8 cellular contexts compared by ENCODE assay signal in the genomic region with DNA sequence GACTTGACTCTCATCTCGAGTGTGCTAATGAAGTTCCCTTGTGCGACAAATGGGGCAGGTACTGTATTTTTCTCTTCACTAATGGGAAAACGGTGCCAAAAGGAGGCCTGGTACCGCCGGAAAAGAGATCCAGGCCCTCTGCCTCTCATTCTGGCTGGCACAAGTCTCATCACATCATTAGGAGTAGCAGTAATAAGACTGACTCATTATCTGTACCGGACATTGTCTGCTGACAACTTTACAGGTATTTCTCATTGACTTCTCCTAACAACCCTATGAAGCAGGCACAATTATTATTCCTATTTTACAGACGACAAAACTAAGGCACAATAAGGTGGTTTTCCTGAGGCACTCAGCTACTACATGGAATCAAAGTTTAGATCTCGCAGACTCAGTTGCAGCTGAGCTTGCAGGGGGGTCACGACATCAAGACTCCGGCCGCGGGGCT. TPM values are rescaled to one million over a fixed set of nuclear protein-coding genes. Genes with fewer than 3 reads are reported as not detected.
DNase-seq lines count a peak whose midpoint lies in the region; ATAC-seq and TF ChIP-seq lines count a peak whose summit lies in the region.

No MANE protein-coding gene starts in this region.

- TF ChIP-seq CTCF in GM12865 (IDR thresholded peaks at IDR 0.05; ENCODE audit: insufficient read depth, low read depth, low read length, missing control alignments) = no peak
- TF ChIP-seq CTCF in glutamatergic neuron (IDR thresholded peaks at IDR 0.05; ENCODE audit: partially characterized antibody, unreplicated experiment) = no peak

- peak overlapping the region; percentile 85 for H3K4me3 ChIP-seq in GM12865 (ENCODE audit: low read depth, low read length)

- no peak for DNase-seq in GM12865 (ENCODE audit: low read depth)
- DNase-seq in HPDE6-E6E7 (ENCODE audit: extremely low spot score) = peak; percentile 23
- DNase-seq in activated T-helper 1 cell treated with anti-CD3 and anti-CD28 coated beads, Interleukin-12 subunit alpha, Interleukin-12 subunit beta, Interleukin-2, Interleukin-4 antibody, amounts not matched to agents 30 ng/mL and 10 ng/mL and 1 ng/mL, durations not matched to agents 14 hours and 24 hours and 36 hours (ENCODE audit: low spot score) = no peak
- DNase-seq in glutamatergic neuron = no peak
- DNase-seq in renal cortical epithelial cell (ENCODE audit: low read depth) = peak; percentile 53
- DNase-seq in activated effector memory CD4-positive, alpha-beta T cell treated with Interleukin-2 at 50 U/mL for 16 hours = no peak
- DNase-seq in NCI-H526 treated with DMSO at 0.1 percent for 48 hours (lab: John Stamatoyannopoulos, UW) = no peak

- H3K4me1 Mint-ChIP-seq in activated T-helper 1 cell treated with anti-CD3 and anti-CD28 coated beads, Interleukin-12 subunit alpha, Interleukin-12 subunit beta, Interleukin-2, Interleukin-4 antibody, amounts not matched to agents 30 ng/mL and 10 ng/mL and 1 ng/mL, durations not matched to agents 14 hours and 24 hours and 36 hours (ENCODE audit: low read depth) = peaks cover 37% of the 10 kb centered on the region
- H3K4me1 Mint-ChIP-seq in glutamatergic neuron (ENCODE audit: low read depth, unreplicated experiment) = peaks cover 17% of the 10 kb centered on the region

- peaks cover 16% of the 10 kb centered on the region for H3K36me3 Mint-ChIP-seq in activated T-helper 1 cell treated with anti-CD3 and anti-CD28 coated beads, Interleukin-12 subunit alpha, Interleukin-12 subunit beta, Interleukin-2, Interleukin-4 antibody, amounts not matched to agents 30 ng/mL and 10 ng/mL and 1 ng/mL, durations not matched to agents 14 hours and 24 hours and 36 hours (ENCODE audit: low read depth)
- H3K36me3 Mint-ChIP-seq in glutamatergic neuron (ENCODE audit: unreplicated experiment) = no peaks in the 10 kb centered on the region

- ATAC-seq in GM18870 (IDR thresholded peaks at IDR 0.05; ENCODE audit: unreplicated experiment) = no peak

- H3K27ac Mint-ChIP-seq in activated T-helper 1 cell treated with anti-CD3 and anti-CD28 coated beads, Interleukin-12 subunit alpha, Interleukin-12 subunit beta, Interleukin-2, Interleukin-4 antibody, amounts not matched to agents 30 ng/mL and 10 ng/mL and 1 ng/mL, durations not matched to agents 14 hours and 24 hours and 36 hours = peak overlapping the region; percentile 77
- H3K27ac Mint-ChIP-seq in glutamatergic neuron (ENCODE audit: unreplicated experiment) = peak overlapping the region; percentile 89

- H3K4me3 Mint-ChIP-seq in activated T-helper 1 cell treated with anti-CD3 and anti-CD28 coated beads, Interleukin-12 subunit alpha, Interleukin-12 subunit beta, Interleukin-2, Interleukin-4 antibody, amounts not matched to agents 30 ng/mL and 10 ng/mL and 1 ng/mL, durations not matched to agents 14 hours and 24 hours and 36 hours = peak overlapping the region; percentile 91
- H3K4me3 Mint-ChIP-seq in glutamatergic neuron (ENCODE audit: unreplicated experiment) = peak overlapping the region; percentile 94

- intact Hi-C loops in activated T-helper 1 cell treated with anti-CD3 and anti-CD28 coated beads, Interleukin-12 subunit alpha, Interleukin-12 subunit beta, Interleukin-2, Interleukin-4 antibody, amounts not matched to agents 30 ng/mL and 10 ng/mL and 1 ng/mL, durations not matched to agents 14 hours and 24 hours and 36 hours (cut with micrococcal nuclease) = loop anchor here (2.0 to 5.0 kb wide), 4 partner anchors 127 to 1122 kb away; partner anchors contain the start of genes POLR3B, TCP11L2 and TXNRD1

- no peaks in the 10 kb centered on the region for H3K9me3 Mint-ChIP-seq in activated T-helper 1 cell treated with anti-CD3 and anti-CD28 coated beads, Interleukin-12 subunit alpha, Interleukin-12 subunit beta, Interleukin-2, Interleukin-4 antibody, amounts not matched to agents 30 ng/mL and 10 ng/mL and 1 ng/mL, durations not matched to agents 14 hours and 24 hours and 36 hours
- no peaks in the 10 kb centered on the region for H3K9me3 Mint-ChIP-seq in glutamatergic neuron (ENCODE audit: unreplicated experiment)

- H3K27me3 Mint-ChIP-seq in activated T-helper 1 cell treated with anti-CD3 and anti-CD28 coated beads, Interleukin-12 subunit alpha, Interleukin-12 subunit beta, Interleukin-2, Interleukin-4 antibody, amounts not matched to agents 30 ng/mL and 10 ng/mL and 1 ng/mL, durations not matched to agents 14 hours and 24 hours and 36 hours (ENCODE audit: insufficient read depth) = peaks cover 3% of the 10 kb centered on the region
- peaks cover 3% of the 10 kb centered on the region for H3K27me3 Mint-ChIP-seq in glutamatergic neuron (ENCODE audit: unreplicated experiment)

RNA-seq across cellular contexts. Expression of gene APPL2, which starts 0.7 kb away (rescaled TPM):
- 22.9 and 27.8 TPM in 2 replicates for total RNA-seq in activated T-helper 1 cell treated with anti-CD3 and anti-CD28 coated beads, Interleukin-12 subunit alpha, Interleukin-12 subunit beta, Interleukin-2, Interleukin-4 antibody, amounts not matched to agents 30 ng/mL and 10 ng/mL and 1 ng/mL, durations not matched to agents 14 hours and 24 hours and 36 hours
- total RNA-seq in glutamatergic neuron (ENCODE audit: unreplicated experiment) (35.6 TPM), renal cortical epithelial cell (39.9 and 111 TPM in 2 replicates)

Comparison
In these comparisons a context has a peak if more than half of its experiments do, and no peak if none do; other contexts are left out.
1. DNase-seq: peak in HPDE6-E6E7 (single experiment) and renal cortical epithelial cell (single experiment); none in GM12865 (single experiment), activated T-helper 1 cell treated with anti-CD3 and anti-CD28 coated beads, Interleukin-12 subunit alpha, Interleukin-12 subunit beta, Interleukin-2, Interleukin-4 antibody, amounts not matched to agents 30 ng/mL and 10 ng/mL and 1 ng/mL, durations not matched to agents 14 hours and 24 hours and 36 hours (single experiment), glutamatergic neuron (single experiment), activated effector memory CD4-positive, alpha-beta T cell treated with Interleukin-2 at 50 U/mL for 16 hours (single experiment) and NCI-H526 treated with DMSO at 0.1 percent for 48 hours (single experiment).